In the genomic region with DNA sequence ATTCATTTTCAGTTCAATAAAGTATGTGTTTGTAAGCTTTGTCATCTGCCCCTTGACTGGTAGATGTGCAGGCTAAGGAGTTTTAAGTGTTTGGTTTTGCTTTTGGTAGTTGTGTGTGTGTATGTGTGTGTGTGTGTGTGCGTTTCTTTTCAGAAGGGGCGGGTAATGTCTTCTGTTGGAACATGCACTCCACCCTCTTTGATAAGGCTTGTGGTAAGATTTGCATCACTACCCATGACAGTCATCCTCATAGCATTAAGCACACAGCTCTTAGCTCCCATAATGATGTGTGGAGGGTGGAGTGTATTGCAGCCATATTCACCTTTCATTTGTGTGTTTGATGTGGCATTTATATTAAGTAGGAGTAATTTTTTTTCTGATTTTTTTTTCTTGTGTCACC, we compare ENCODE assay signal across 9 cellular contexts.
DNase-seq lines count a peak whose midpoint lies in the region; ATAC-seq, FAIRE-seq and TF ChIP-seq lines count a peak whose summit lies in the region.
"Had no signal": no experiment of that assay in that cellular context is flagged by ENCODE, and none has a peak within 500 bp of the region (broad histone marks: within the 10 kb centered on the region; RNA-seq: fewer than 3 reads in every experiment).

No MANE protein-coding gene starts in this region.

- no peaks in the 10 kb centered on the region for H3K9me2 ChIP-seq in GM23248 (ENCODE audit: insufficient read depth)

- no peaks in the 10 kb centered on the region for H3K79me2 ChIP-seq in GM23248 (ENCODE audit: insufficient read depth)
- no peaks in the 10 kb centered on the region for H3K79me2 ChIP-seq in keratinocyte (ENCODE audit: control insufficient read depth, insufficient read depth, low read length)

- in situ Hi-C loops in GM23248 (cut with MboI), result no loop called here

- no peaks in the 10 kb centered on the region for H3K9me1 ChIP-seq in keratinocyte (ENCODE audit: control insufficient read depth, extremely low read depth, insufficient read depth, low read length)

- H3K4me1 ChIP-seq in GM23248 (ENCODE audit: insufficient read depth), result peaks cover 10% of the 10 kb centered on the region; the same call in 1 of the 2 replicates
- H3K4me1 ChIP-seq in keratinocyte (ENCODE audit: control insufficient read depth, extremely low read depth, insufficient read depth, low read length), result no peaks in the 10 kb centered on the region
- H3K4me1 ChIP-seq in right atrium auricular region, result no peaks in the 10 kb centered on the region
- no peaks in the 10 kb centered on the region for H3K4me1 ChIP-seq in right lobe of liver
- H3K4me1 ChIP-seq: Peyer's patch had no signal

- H2AFZ ChIP-seq in GM23248 (no peak overlapping the region), keratinocyte (ENCODE audit: control insufficient read depth, low read length) (no peak overlapping the region)

- H3K9ac ChIP-seq in GM23248 (no peak overlapping the region), keratinocyte (ENCODE audit: control insufficient read depth, extremely low read depth, insufficient read depth, low read length) (no peak overlapping the region)

- DNase-seq in GM23248, result peak; percentile 26
- peak; percentile 42 for DNase-seq in NAMALWA (ENCODE audit: low spot score)
- DNase-seq in keratinocyte (ENCODE audit: low read depth, low spot score), result peak; percentile 23
- no peak for DNase-seq in right atrium auricular region (ENCODE audit: low spot score)
- DNase-seq in T1000 (lab: John Stamatoyannopoulos, UW), result no peak
- DNase-seq in D341Med (ENCODE audit: low spot score), result no peak
- DNase-seq in right lobe of liver, result no peak
- DNase-seq: Peyer's patch had no signal

- intact Hi-C loops in right lobe of liver (cut with DNase I), result no loop called here

- peak in 2 of 3 experiments; percentile 19 to 33 for TF ChIP-seq CTCF in keratinocyte (optimal IDR thresholded peaks at IDR 0.05 in 1 of 3, IDR thresholded peaks at IDR 0.05 in 1 of 3, conservative IDR thresholded peaks at IDR 0.05 in 1 of 3; ENCODE audit: extremely low read depth in 1 of 3, insufficient read depth in 2 of 3, low read length in 3 of 3)
- TF ChIP-seq CTCF in right atrium auricular region (IDR thresholded peaks at IDR 0.05), result no peak
- no peak for TF ChIP-seq CTCF in right lobe of liver (IDR thresholded peaks at IDR 0.05)

- no peaks in the 10 kb centered on the region for H3K9me3 ChIP-seq in GM23248 (ENCODE audit: low read depth)
- no peaks in the 10 kb centered on the region for H3K9me3 ChIP-seq in keratinocyte (ENCODE audit: control insufficient read depth, low read depth, low read length)
- H3K9me3 ChIP-seq in right atrium auricular region, result no peaks in the 10 kb centered on the region
- H3K9me3 ChIP-seq in right lobe of liver, result no peaks in the 10 kb centered on the region
- H3K9me3 ChIP-seq: Peyer's patch had no signal

- H3K27me3 ChIP-seq in GM23248 (replicated peaks; ENCODE audit: insufficient read depth), result no peaks in the 10 kb centered on the region
- no peaks in the 10 kb centered on the region for H3K27me3 ChIP-seq in keratinocyte (ENCODE audit: control insufficient read depth, extremely low read depth, insufficient read depth, low read length)
- H3K27me3 ChIP-seq in right atrium auricular region, result no peaks in the 10 kb centered on the region
- no peaks in the 10 kb centered on the region for H3K27me3 ChIP-seq in right lobe of liver
- H3K27me3 ChIP-seq: Peyer's patch had no signal

- H4K20me1 ChIP-seq in GM23248 (ENCODE audit: insufficient read depth) (no peaks in the 10 kb centered on the region), keratinocyte (ENCODE audit: control insufficient read depth, extremely low read depth, insufficient read depth, low read length) (no peaks in the 10 kb centered on the region)

- H3K27ac ChIP-seq in GM23248 (no peak overlapping the region), keratinocyte (ENCODE audit: control insufficient read depth, insufficient read depth, low read length) (no peak overlapping the region), right atrium auricular region (no peak overlapping the region), right lobe of liver (no peak overlapping the region)
- H3K27ac ChIP-seq: Peyer's patch had no signal

- H3K4me3 ChIP-seq in GM23248 (no peak overlapping the region), keratinocyte (ENCODE audit: control insufficient read depth in 2 of 3, extremely low read depth in 1 of 3, insufficient read depth in 2 of 3, low read depth in 1 of 3, low read length in 3 of 3) (no peak overlapping the region), right atrium auricular region (no peak overlapping the region), right lobe of liver (no peak overlapping the region)
- H3K4me3 ChIP-seq: Peyer's patch had no signal

- 90 to 94% methylated on average over 2 of the region's 2 CpGs for WGBS in GM23248 (ENCODE audit: low coverage in 1 of 2, low lambda C conversion rate in 2 of 2, missing lambda C conversion rate in 2 of 2), 2 experiments
- 100% methylated on average over 2 of the region's 2 CpGs for WGBS in right lobe of liver (ENCODE audit: insufficient coverage, low coverage, low lambda C conversion rate, missing lambda C conversion rate)

- H3K36me3 ChIP-seq in GM23248 (ENCODE audit: low read depth) (peaks cover 1% of the 10 kb centered on the region; the same call in 1 of the 2 replicates), keratinocyte (ENCODE audit: control insufficient read depth in 2 of 2, extremely low read depth in 1 of 2, insufficient read depth in 2 of 2, low read length in 2 of 2) (no peaks in the 10 kb centered on the region), right atrium auricular region (no peaks in the 10 kb centered on the region), right lobe of liver (peaks cover 0 to 14% (median 0%) of the 10 kb centered on the region in 4 donors)

- H3K4me2 ChIP-seq in GM23248 (ENCODE audit: unreplicated experiment) (no peak overlapping the region), keratinocyte (ENCODE audit: control insufficient read depth, extremely low read depth, insufficient read depth, low read depth, low read length) (no peak overlapping the region)

- dilution Hi-C loops in keratinocyte (cut with MboI; ENCODE audit: extremely low pct_ligation_motif_present, low sequenced_read_pairs), result no loop called here

- H3F3A ChIP-seq in GM23248 (ENCODE audit: insufficient read depth), result peaks cover 3% of the 10 kb centered on the region; the same call in 1 of the 2 replicates

- ATAC-seq in GM18519 (IDR thresholded peaks at IDR 0.05; ENCODE audit: low FRiP score, unreplicated experiment) (peak; percentile 60), right lobe of liver (no peak)

- no peak for FAIRE-seq in keratinocyte (lab: Jason Lieb, UNC)

- TF ChIP-seq POLR2A in right lobe of liver (IDR thresholded peaks at IDR 0.05), result no peak

Comparison
In these comparisons a context has a peak if more than half of its experiments do, and no peak if none do; other contexts are left out.
1. DNase-seq: peak in GM23248 (single experiment), NAMALWA (single experiment) and keratinocyte (single experiment); none in right atrium auricular region (single experiment), T1000 (single experiment), D341Med (single experiment) and right lobe of liver (0 of 3).
2. CTCF ChIP-seq: peak in keratinocyte (2 of 3); none in right atrium auricular region (0 of 2) and right lobe of liver (0 of 4).